Comparison of ENCODE assay signal across 18 cellular contexts in genomic region chr14:86541969-86542368, GRCh38.
DNase-seq lines count a peak whose midpoint lies in the region; ATAC-seq and TF ChIP-seq lines count a peak whose summit lies in the region.
"Had no signal": no experiment of that assay in that cellular context is flagged by ENCODE, and none has a peak within 500 bp of the region (broad histone marks: within the 10 kb centered on the region; RNA-seq: fewer than 3 reads in every experiment).

No MANE protein-coding gene starts in this region.

- DNase-seq in NCI-H82 (lab: John Stamatoyannopoulos, UW): peak; percentile 8
- no peak for DNase-seq in NCI-H82 treated with DMSO at 0.1 percent for 48 hours (lab: John Stamatoyannopoulos, UW; ENCODE audit: unreplicated experiment)
- peak; percentile 62 for DNase-seq in NCI-H524 treated with DMSO at 0.1 percent for 48 hours (lab: John Stamatoyannopoulos, UW)
- peak; percentile 7 for DNase-seq in amniotic epithelial cell (ENCODE audit: low read depth)
- no peak for DNase-seq in substantia nigra (lab: John Stamatoyannopoulos, UW)
- DNase-seq in right lobe of liver: no peak
- DNase-seq in HCEC 1CT: no peak
- DNase-seq: 8988T; CD8-positive, alpha-beta memory T cell; DND-41; GOT3; KBM-7; NCI-H1092; NCI-H2107; Peyer's patch; SHP77 had no signal

- no peak overlapping the region for H3K4me3 Mint-ChIP-seq in nephron
- H3K4me3 Mint-ChIP-seq: CD8-positive, alpha-beta memory T cell had no signal

- TF ChIP-seq CTCF in nephron (IDR thresholded peaks at IDR 0.05; ENCODE audit: unreplicated experiment in 3 of 3) (no peak), right lobe of liver (IDR thresholded peaks at IDR 0.05) (no peak)

- no peaks in the 10 kb centered on the region for H3K27me3 Mint-ChIP-seq in nephron (ENCODE audit: low read depth)
- H3K27me3 Mint-ChIP-seq: CD8-positive, alpha-beta memory T cell had no signal

- no peak overlapping the region for H3K4me3 ChIP-seq in right lobe of liver
- H3K4me3 ChIP-seq: BLaER1 treated with 17β-estradiol and CSF1 and Interleukin-3, amounts not matched to agents 10 nM and 100 nM; Peyer's patch had no signal

- no peaks in the 10 kb centered on the region for H3K4me1 ChIP-seq in right lobe of liver
- H3K4me1 ChIP-seq: BLaER1 treated with 17β-estradiol and CSF1 and Interleukin-3, amounts not matched to agents 10 nM and 100 nM; Peyer's patch had no signal

- no peak for ATAC-seq in right lobe of liver

- H3K27ac ChIP-seq in substantia nigra (ENCODE audit: low read depth, low read length, poor library complexity, severe bottlenecking): no peak overlapping the region
- H3K27ac ChIP-seq in right lobe of liver: no peak overlapping the region
- H3K27ac ChIP-seq: BLaER1 treated with 17β-estradiol and CSF1 and Interleukin-3, amounts not matched to agents 10 nM and 100 nM; Peyer's patch had no signal

- peaks cover 3% of the 10 kb centered on the region for H3K9me3 Mint-ChIP-seq in nephron

- 52% methylated on average over 4 of the region's 4 CpGs for WGBS in right lobe of liver (ENCODE audit: insufficient coverage, low coverage, low lambda C conversion rate, missing lambda C conversion rate)

- no peaks in the 10 kb centered on the region for H3K27me3 ChIP-seq in right lobe of liver
- H3K27me3 ChIP-seq: BLaER1 treated with 17β-estradiol and CSF1 and Interleukin-3, amounts not matched to agents 10 nM and 100 nM; Peyer's patch had no signal

- no peaks in the 10 kb centered on the region for H3K36me3 ChIP-seq in right lobe of liver
- H3K36me3 ChIP-seq: BLaER1 treated with 17β-estradiol and CSF1 and Interleukin-3, amounts not matched to agents 10 nM and 100 nM; Peyer's patch had no signal

- H3K36me3 Mint-ChIP-seq in nephron (ENCODE audit: low read depth): no peaks in the 10 kb centered on the region
- H3K36me3 Mint-ChIP-seq: CD8-positive, alpha-beta memory T cell had no signal

- intact Hi-C loops in right lobe of liver (cut with DNase I): no loop called here

- TF ChIP-seq POLR2A in right lobe of liver (IDR thresholded peaks at IDR 0.05): no peak

- no peaks in the 10 kb centered on the region for H3K9me3 ChIP-seq in right lobe of liver
- H3K9me3 ChIP-seq: BLaER1 treated with 17β-estradiol and CSF1 and Interleukin-3, amounts not matched to agents 10 nM and 100 nM; Peyer's patch had no signal

- H3K4me1 Mint-ChIP-seq in nephron: peaks cover 32% of the 10 kb centered on the region
- H3K4me1 Mint-ChIP-seq: CD8-positive, alpha-beta memory T cell had no signal

- H3K27ac Mint-ChIP-seq in nephron: peak overlapping the region; percentile 91 to 99 (median 95)
- H3K27ac Mint-ChIP-seq: CD8-positive, alpha-beta memory T cell had no signal

Comparison
In these comparisons a context has a peak if more than half of its experiments do, and no peak if none do; other contexts are left out.
1. DNase-seq: peak in NCI-H82 (single experiment), NCI-H524 treated with DMSO at 0.1 percent for 48 hours (single experiment) and amniotic epithelial cell (single experiment); none in NCI-H82 treated with DMSO at 0.1 percent for 48 hours (single experiment), substantia nigra (0 of 49), right lobe of liver (0 of 3) and HCEC 1CT (single experiment).